Comparison of ENCODE assay signal across 34 cellular contexts in the genomic region with DNA sequence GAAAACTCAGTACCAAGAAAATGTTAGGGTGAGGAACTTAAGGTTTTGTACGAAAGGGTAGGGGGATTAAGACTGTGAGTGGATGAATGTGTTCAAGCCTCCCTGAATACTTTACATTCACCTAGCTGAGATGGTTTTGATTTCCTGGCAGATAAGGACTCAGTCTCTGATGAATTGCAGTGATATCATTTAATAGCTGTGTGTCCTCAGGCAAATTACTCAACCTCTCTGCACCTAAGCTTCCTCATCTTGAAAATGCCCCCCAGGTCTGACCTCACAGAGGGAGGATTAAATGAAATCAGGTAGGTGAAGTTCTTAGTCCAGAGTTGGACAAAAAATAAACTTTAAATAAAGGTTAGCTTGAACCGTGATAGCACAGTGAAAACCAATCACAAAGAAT.
"Had no signal": no experiment of that assay in that cellular context is flagged by ENCODE, and none has a peak within 500 bp of the region (broad histone marks: within the 10 kb centered on the region; RNA-seq: fewer than 3 reads in every experiment).

No MANE protein-coding gene starts in this region.

- DNase-seq: Karpas-422, Kasumi-1, MG63, MM.1S, MV-4-11, NCI-H1048, NCI-H1092, NCI-H1092 treated with DMSO at 0.1 percent for 48 hours, NCI-H1105, NCI-H1105 treated with DMSO at 0.1 percent for 48 hours, NCI-H1417, NCI-H1417 treated with DMSO at 0.1 percent for 48 hours, NCI-H1436, NCI-H1436 treated with DMSO at 0.1 percent for 48 hours, NCI-H146, NCI-H1694, NCI-H1694 treated with DMSO at 0.1 percent for 48 hours, NCI-H187, NCI-H187 treated with DMSO at 0.1 percent for 48 hours, NCI-H1930, NCI-H2029, NCI-H2029 treated with DMSO at 0.1 percent for 48 hours, NCI-H2081, NCI-H2081 treated with DMSO at 0.1 percent for 48 hours, NCI-H2107, NCI-H2171, NCI-H2171 treated with DMSO at 0.1 percent for 48 hours, NCI-H2227 treated with DMSO at 0.1 percent for 48 hours, NCI-H226, NCI-H345, NCI-H446, NCI-H446 treated with DMSO at 0.1 percent for 48 hours, NCI-H510A, NCI-H510A treated with DMSO at 0.1 percent for 48 hours had no signal

- H3K36me3 ChIP-seq: MG63 had no signal

- H3K27me3 ChIP-seq: MG63 had no signal

- H3K9me3 ChIP-seq: MG63 had no signal

- H3K4me3 ChIP-seq: MG63 had no signal
